13 cellular contexts compared by ENCODE assay signal in genomic region chr9:76137941-76138340, GRCh38.
DNase-seq lines count a peak whose midpoint lies in the region; ATAC-seq and TF ChIP-seq lines count a peak whose summit lies in the region.
"Had no signal": no experiment of that assay in that cellular context is flagged by ENCODE, and none has a peak within 500 bp of the region (broad histone marks: within the 10 kb centered on the region; RNA-seq: fewer than 3 reads in every experiment).

No MANE protein-coding gene starts in this region.

- POLR2A ChIA-PET in activated CD4-positive, alpha-beta memory T cell treated with anti-CD3 and anti-CD28 coated beads, Interleukin-2, amount 10 ng/mL, durations not matched to agents 7 days and 5 days (lab: Charles Lee), result no interaction called here
- POLR2A ChIA-PET in activated CD4-positive, alpha-beta T cell treated with anti-CD3 and anti-CD28 coated beads for 36 hours (lab: Charles Lee), result no interaction called here

- no peak overlapping the region for H3K4me3 ChIP-seq in choroid plexus epithelial cell (ENCODE audit: low read depth, low read length)
- H3K4me3 ChIP-seq: A549; BLaER1 treated with 17β-estradiol and CSF1 and Interleukin-3, amounts not matched to agents 10 nM and 100 nM; GM12878 had no signal

- peaks cover 4% of the 10 kb centered on the region for H3K4me1 Mint-ChIP-seq in activated CD4-positive, alpha-beta memory T cell treated with anti-CD3 and anti-CD28 coated beads, Interleukin-2, amount 10 ng/mL, durations not matched to agents 7 days and 5 days
- H3K4me1 Mint-ChIP-seq in activated CD4-positive, alpha-beta T cell treated with anti-CD3 and anti-CD28 coated beads for 36 hours, result peaks cover 8% of the 10 kb centered on the region

- CTCF ChIA-PET in activated CD4-positive, alpha-beta memory T cell treated with anti-CD3 and anti-CD28 coated beads, Interleukin-2, amount 10 ng/mL, durations not matched to agents 7 days and 5 days (lab: Charles Lee), result no interaction called here
- CTCF ChIA-PET in activated CD4-positive, alpha-beta T cell treated with anti-CD3 and anti-CD28 coated beads for 36 hours (lab: Charles Lee), result no interaction called here

- peak; percentile 21 for ATAC-seq in left colon
- no peak for ATAC-seq in activated CD4-positive, alpha-beta T cell treated with anti-CD3 and anti-CD28 coated beads for 36 hours
- ATAC-seq: A549, GM12878, HepG2 had no signal

- DNase-seq in H4 (ENCODE audit: low spot score), result peak; percentile 38
- peak; percentile 21 for DNase-seq in choroid plexus epithelial cell (ENCODE audit: low read depth)
- DNase-seq in left colon, result no peak
- DNase-seq in activated CD4-positive, alpha-beta memory T cell treated with anti-CD3 and anti-CD28 coated beads, Interleukin-2, amount 10 ng/mL, durations not matched to agents 7 days and 5 days, result no peak
- no peak for DNase-seq in activated CD4-positive, alpha-beta T cell treated with anti-CD3 and anti-CD28 coated beads for 36 hours
- no peak for DNase-seq in ACHN
- no peak for DNase-seq in NOMO-1 (lab: John Stamatoyannopoulos, UW; ENCODE audit: unreplicated experiment in 2 of 2)
- DNase-seq: CD4-positive, CD25-positive, alpha-beta regulatory T cell; DMS 273 treated with DMSO at 0.1 percent for 48 hours had no signal

- H3K27ac Mint-ChIP-seq in activated CD4-positive, alpha-beta memory T cell treated with anti-CD3 and anti-CD28 coated beads, Interleukin-2, amount 10 ng/mL, durations not matched to agents 7 days and 5 days, result no peak overlapping the region
- H3K27ac Mint-ChIP-seq in activated CD4-positive, alpha-beta T cell treated with anti-CD3 and anti-CD28 coated beads for 36 hours, result no peak overlapping the region
- H3K27ac Mint-ChIP-seq: CD4-positive, CD25-positive, alpha-beta regulatory T cell had no signal

- H3K27me3 Mint-ChIP-seq in activated CD4-positive, alpha-beta memory T cell treated with anti-CD3 and anti-CD28 coated beads, Interleukin-2, amount 10 ng/mL, durations not matched to agents 7 days and 5 days, result no peaks in the 10 kb centered on the region
- no peaks in the 10 kb centered on the region for H3K27me3 Mint-ChIP-seq in activated CD4-positive, alpha-beta T cell treated with anti-CD3 and anti-CD28 coated beads for 36 hours
- H3K27me3 Mint-ChIP-seq: CD4-positive, CD25-positive, alpha-beta regulatory T cell had no signal

- in situ Hi-C loops in ACHN (cut with HindIII; ENCODE audit: low pct_ligation_motif_present, low pct_unique_long_range_greater_than_20kb, low sequenced_read_pairs), result no loop called here

- H3K4me3 Mint-ChIP-seq in activated CD4-positive, alpha-beta memory T cell treated with anti-CD3 and anti-CD28 coated beads, Interleukin-2, amount 10 ng/mL, durations not matched to agents 7 days and 5 days, result no peak overlapping the region
- H3K4me3 Mint-ChIP-seq in activated CD4-positive, alpha-beta T cell treated with anti-CD3 and anti-CD28 coated beads for 36 hours, result no peak overlapping the region
- H3K4me3 Mint-ChIP-seq: CD4-positive, CD25-positive, alpha-beta regulatory T cell had no signal

- TF ChIP-seq CTCF in choroid plexus epithelial cell (conservative IDR thresholded peaks at IDR 0.05; ENCODE audit: low read depth, low read length), result no peak

- H3K36me3 Mint-ChIP-seq in activated CD4-positive, alpha-beta memory T cell treated with anti-CD3 and anti-CD28 coated beads, Interleukin-2, amount 10 ng/mL, durations not matched to agents 7 days and 5 days (ENCODE audit: low read depth), result no peaks in the 10 kb centered on the region
- no peaks in the 10 kb centered on the region for H3K36me3 Mint-ChIP-seq in activated CD4-positive, alpha-beta T cell treated with anti-CD3 and anti-CD28 coated beads for 36 hours (ENCODE audit: low read depth)

- no peaks in the 10 kb centered on the region for H3K9me3 Mint-ChIP-seq in activated CD4-positive, alpha-beta memory T cell treated with anti-CD3 and anti-CD28 coated beads, Interleukin-2, amount 10 ng/mL, durations not matched to agents 7 days and 5 days
- H3K9me3 Mint-ChIP-seq in activated CD4-positive, alpha-beta T cell treated with anti-CD3 and anti-CD28 coated beads for 36 hours (ENCODE audit: low read depth), result no peaks in the 10 kb centered on the region
- H3K9me3 Mint-ChIP-seq: CD4-positive, CD25-positive, alpha-beta regulatory T cell had no signal

- intact Hi-C loops in left colon (cut with DNase I, micrococcal nuclease), result loop anchor here in 1 of 2 donors (10.0 kb wide), 1 partner anchor 263 kb away; no protein-coding TSS in a partner anchor
- intact Hi-C loops in activated CD4-positive, alpha-beta T cell treated with anti-CD3 and anti-CD28 coated beads for 36 hours (cut with DNase I, micrococcal nuclease), result loop anchor here in 1 of 2 experiments (5.0 kb wide), 1 partner anchor 41 kb away; no protein-coding TSS in a partner anchor

Comparison
In these comparisons a context has a peak if more than half of its experiments do, and no peak if none do; other contexts are left out.
1. DNase-seq: peak in H4 (single experiment) and choroid plexus epithelial cell (single experiment); none in left colon (0 of 2), activated CD4-positive, alpha-beta memory T cell treated with anti-CD3 and anti-CD28 coated beads, Interleukin-2, amount 10 ng/mL, durations not matched to agents 7 days and 5 days (single experiment), activated CD4-positive, alpha-beta T cell treated with anti-CD3 and anti-CD28 coated beads for 36 hours (single experiment), ACHN (single experiment) and NOMO-1 (0 of 2).